30 cellular contexts compared by ENCODE assay signal in genomic region chr3:171591059-171591458, GRCh38.
"Had no signal": no experiment of that assay in that cellular context is flagged by ENCODE, and none has a peak within 500 bp of the region (broad histone marks: within the 10 kb centered on the region; RNA-seq: fewer than 3 reads in every experiment).

No MANE protein-coding gene starts in this region.

- H3K4me3 ChIP-seq: SJCRH30 had no signal

- H3K27me3 ChIP-seq: SJCRH30 had no signal

- H3K4me1 Mint-ChIP-seq: activated CD4-positive, alpha-beta T cell treated with anti-CD3 and anti-CD28 coated beads for 36 hours; activated naive CD4-positive, alpha-beta T cell treated with anti-CD3 and anti-CD28 coated beads, Interleukin-2, amount 10 ng/mL, durations not matched to agents 7 days and 5 days; activated naive CD8-positive, alpha-beta T cell treated with anti-CD3 and anti-CD28 coated beads, Interleukin-2, amount 50 U/mL, for 24 hours; brain had no signal

- H3K27me3 Mint-ChIP-seq: activated CD4-positive, alpha-beta memory T cell treated with anti-CD3 and anti-CD28 coated beads for 36 hours; activated naive CD8-positive, alpha-beta T cell had no signal

- H3K4me1 ChIP-seq: SJCRH30 had no signal

- H3K36me3 Mint-ChIP-seq: activated CD4-positive, alpha-beta memory T cell treated with anti-CD3 and anti-CD28 coated beads for 36 hours; activated naive CD4-positive, alpha-beta T cell treated with anti-CD3 and anti-CD28 coated beads, Interleukin-2, amount 10 ng/mL, durations not matched to agents 7 days and 5 days; activated naive CD8-positive, alpha-beta T cell; brain had no signal

- FAIRE-seq: bronchial epithelial cell, TTC549 had no signal

- H3K4me2 ChIP-seq: SK-N-SH had no signal

- H3K27ac Mint-ChIP-seq: activated CD4-positive, alpha-beta memory T cell treated with anti-CD3 and anti-CD28 coated beads for 36 hours; activated CD4-positive, alpha-beta T cell treated with anti-CD3 and anti-CD28 coated beads for 36 hours; activated naive CD4-positive, alpha-beta T cell treated with anti-CD3 and anti-CD28 coated beads, Interleukin-2, amount 10 ng/mL, durations not matched to agents 7 days and 5 days; activated naive CD8-positive, alpha-beta T cell; activated naive CD8-positive, alpha-beta T cell treated with anti-CD3 and anti-CD28 coated beads, Interleukin-2, amount 50 U/mL, for 24 hours; brain; T-helper 1 cell treated with Interleukin-12 subunit alpha and Interleukin-12 subunit beta and Interleukin-4 antibody, amounts not matched to agents 30 μg/mL and 1 μg/mL, for 36 hours; T-helper 2 cell treated with Interferon-gamma antibody and Interleukin-4, amounts not matched to agents 5 μg/mL and 100 μg/mL, for 36 hours had no signal

- H3K36me3 ChIP-seq: SJCRH30 had no signal

- H3K9me2 ChIP-seq: SK-N-SH had no signal

- H3K27ac ChIP-seq: SJCRH30 had no signal

- H3K4me3 Mint-ChIP-seq: activated CD4-positive, alpha-beta memory T cell treated with anti-CD3 and anti-CD28 coated beads for 36 hours; activated CD4-positive, alpha-beta T cell treated with anti-CD3 and anti-CD28 coated beads for 36 hours; activated naive CD4-positive, alpha-beta T cell treated with anti-CD3 and anti-CD28 coated beads, Interleukin-2, amount 10 ng/mL, durations not matched to agents 7 days and 5 days; activated naive CD8-positive, alpha-beta T cell; activated naive CD8-positive, alpha-beta T cell treated with anti-CD3 and anti-CD28 coated beads, Interleukin-2, amount 50 U/mL, for 24 hours; brain; T-helper 1 cell treated with Interleukin-12 subunit alpha and Interleukin-12 subunit beta and Interleukin-4 antibody, amounts not matched to agents 30 μg/mL and 1 μg/mL, for 36 hours; T-helper 2 cell treated with Interferon-gamma antibody and Interleukin-4, amounts not matched to agents 5 μg/mL and 100 μg/mL, for 36 hours had no signal

- DNase-seq: activated CD4-positive, alpha-beta memory T cell treated with anti-CD3 and anti-CD28 coated beads for 36 hours; activated CD4-positive, alpha-beta T cell treated with anti-CD3 and anti-CD28 coated beads for 36 hours; activated CD4-positive, alpha-beta T cell treated with anti-CD3 and anti-CD28 coated beads, Interleukin-2, amount 50 U/mL, for 1 hour; activated CD8-positive, alpha-beta memory T cell treated with anti-CD3 and anti-CD28 coated beads, Interleukin-2, amount 50 U/mL, for 48 hours; activated effector memory CD4-positive, alpha-beta T cell treated with Interleukin-2 at 50 U/mL for 16 hours; activated naive CD4-positive, alpha-beta T cell treated with anti-CD3 and anti-CD28 coated beads, Interleukin-2, amount 10 ng/mL, durations not matched to agents 7 days and 5 days; activated naive CD8-positive, alpha-beta T cell treated with anti-CD3 and anti-CD28 coated beads, Interleukin-2, amount 50 U/mL, for 24 hours; activated T-cell treated with anti-CD3 and anti-CD28 coated beads, Interleukin-2, amount 50 U/mL, for 48 hours; anterior cingulate cortex; caudate nucleus; cerebellar nuclear complex; MM.1S; MV-4-11; NCI-H1092; NCI-H1436 treated with DMSO at 0.1 percent for 48 hours; NCI-H1694 treated with DMSO at 0.1 percent for 48 hours; NCI-H2029; NCI-H345; NCI-H524 treated with DMSO at 0.1 percent for 48 hours; SHP77; SJCRH30; SK-N-SH had no signal

- H3K9ac ChIP-seq: SK-N-SH had no signal

- H3K9me3 Mint-ChIP-seq: activated CD4-positive, alpha-beta memory T cell treated with anti-CD3 and anti-CD28 coated beads for 36 hours; activated naive CD4-positive, alpha-beta T cell treated with anti-CD3 and anti-CD28 coated beads, Interleukin-2, amount 10 ng/mL, durations not matched to agents 7 days and 5 days; activated naive CD8-positive, alpha-beta T cell treated with anti-CD3 and anti-CD28 coated beads, Interleukin-2, amount 50 U/mL, for 24 hours; T-helper 1 cell treated with Interleukin-12 subunit alpha and Interleukin-12 subunit beta and Interleukin-4 antibody, amounts not matched to agents 30 μg/mL and 1 μg/mL, for 36 hours; T-helper 2 cell treated with Interferon-gamma antibody and Interleukin-4, amounts not matched to agents 5 μg/mL and 100 μg/mL, for 36 hours had no signal

- H3K9me3 ChIP-seq: SJCRH30, SK-N-SH had no signal

- ATAC-seq: activated CD4-positive, alpha-beta T cell treated with anti-CD3 and anti-CD28 coated beads for 36 hours; activated CD4-positive, CD25-positive, alpha-beta regulatory T cell treated with anti-CD3 and anti-CD28 coated beads, Interleukin-2, amount 50 U/mL, for 24 hours; activated naive CD8-positive, alpha-beta T cell treated with anti-CD3 and anti-CD28 coated beads, Interleukin-2, amount 50 U/mL, for 24 hours; Panc1 had no signal
